Comparison of ENCODE assay signal across 15 cellular contexts in genomic region chr14:58108717-58109116, GRCh38. TPM values are rescaled to one million over a fixed set of nuclear protein-coding genes. Genes with fewer than 3 reads are reported as not detected.
A peak's percentile ranks its signal among the peaks of the same experiment; 100 is the strongest.
DNase-seq lines count a peak whose midpoint lies in the region; ATAC-seq, FAIRE-seq and TF ChIP-seq lines count a peak whose summit lies in the region.
"Had no signal": no experiment of that assay in that cellular context is flagged by ENCODE, and none has a peak within 500 bp of the region (broad histone marks: within the 10 kb centered on the region; RNA-seq: fewer than 3 reads in every experiment).

No MANE protein-coding gene starts in this region.

- no TSS peak for BruUV-seq in GM12878 (replicated peaks; lab: Mats Ljungman, UMichigan)

- no peak overlapping the region for H3K4me3 Mint-ChIP-seq in activated naive CD8-positive, alpha-beta T cell treated with anti-CD3 and anti-CD28 coated beads, Interleukin-2, amount 50 U/mL, for 24 hours
- no peak overlapping the region for H3K4me3 Mint-ChIP-seq in activated naive CD8-positive, alpha-beta T cell treated with anti-CD3 and anti-CD28 coated beads for 36 hours
- no peak overlapping the region for H3K4me3 Mint-ChIP-seq in immature natural killer cell
- H3K4me3 Mint-ChIP-seq: CD4-positive, CD25-positive, alpha-beta regulatory T cell; GM23338; H9 had no signal

- in situ Hi-C loops in GM12878 (cut with MboI): no loop called here

- intact Hi-C loops in GM12878 (cut with micrococcal nuclease; ENCODE audit: unreplicated experiment): loop anchor here (1.0 to 5.0 kb wide), 3 partner anchors 58 to 289 kb away; partner anchors contain the start of gene TOMM20L

- no peak overlapping the region for H3K4me2 ChIP-seq in GM12878 (ENCODE audit: control insufficient read depth, insufficient read depth)
- H3K4me2 ChIP-seq: BLaER1, GM23338 had no signal

- no peak for TF ChIP-seq EP300 in GM12878 (IDR thresholded peaks at IDR 0.05; ENCODE audit: borderline replicate concordance in 1 of 2, control insufficient read depth in 1 of 2, low read depth in 2 of 2, low read length in 2 of 2)

- peak; percentile 60 to 70 for ATAC-seq in activated CD4-positive, CD25-positive, alpha-beta regulatory T cell treated with anti-CD3 and anti-CD28 coated beads, Interleukin-2, amount 50 U/mL, for 24 hours
- ATAC-seq in activated naive CD8-positive, alpha-beta T cell treated with anti-CD3 and anti-CD28 coated beads, Interleukin-2, amount 50 U/mL, for 24 hours: peak; percentile 46
- 0 out of 3 replicates have a peak, but pooled peaks have one; percentile 18 for ATAC-seq in GM12878
- ATAC-seq: GM23338, Right ventricle myocardium inferior had no signal

- no peak overlapping the region for H3K27ac ChIP-seq in GM12878 (ENCODE audit: control insufficient read depth, insufficient read depth)
- H3K27ac ChIP-seq: BLaER1, SJCRH30 had no signal

- H3K9me3 Mint-ChIP-seq in activated naive CD8-positive, alpha-beta T cell treated with anti-CD3 and anti-CD28 coated beads, Interleukin-2, amount 50 U/mL, for 24 hours: no peaks in the 10 kb centered on the region
- no peaks in the 10 kb centered on the region for H3K9me3 Mint-ChIP-seq in activated naive CD8-positive, alpha-beta T cell treated with anti-CD3 and anti-CD28 coated beads for 36 hours
- no peaks in the 10 kb centered on the region for H3K9me3 Mint-ChIP-seq in immature natural killer cell
- H3K9me3 Mint-ChIP-seq: CD4-positive, CD25-positive, alpha-beta regulatory T cell; GM23338; H9 had no signal

- no peak for DNase-seq in activated CD4-positive, CD25-positive, alpha-beta regulatory T cell (lab: John Stamatoyannopoulos, UW)
- no peak for DNase-seq in activated naive CD8-positive, alpha-beta T cell treated with anti-CD3 and anti-CD28 coated beads, Interleukin-2, amount 50 U/mL, for 24 hours
- DNase-seq in activated naive CD8-positive, alpha-beta T cell treated with anti-CD3 and anti-CD28 coated beads for 36 hours: no peak
- no peak for DNase-seq in GM12878 (ENCODE audit: low read depth, low spot score)
- no peak for DNase-seq in NCI-H526 treated with DMSO at 0.1 percent for 48 hours (lab: John Stamatoyannopoulos, UW)
- no peak for DNase-seq in immature natural killer cell
- DNase-seq: DMS153, H9 had no signal

- TF ChIP-seq RAD21 in GM12878 (IDR thresholded peaks at IDR 0.05; ENCODE audit: insufficient read depth, low read depth, low read length): no peak

- no peaks in the 10 kb centered on the region for H4K20me1 ChIP-seq in GM12878 (ENCODE audit: control insufficient read depth, insufficient read depth)
- H4K20me1 ChIP-seq: BLaER1 had no signal

- no peaks in the 10 kb centered on the region; a peak in 1 of 4 replicates for H3K27me3 ChIP-seq in GM12878 (replicated peaks in 1 of 2; ENCODE audit: control insufficient read depth in 2 of 2, insufficient read depth in 2 of 2, low read length in 1 of 2)
- H3K27me3 ChIP-seq: BLaER1 had no signal

- no peaks in the 10 kb centered on the region for H3K36me3 ChIP-seq in GM12878 (ENCODE audit: control insufficient read depth in 2 of 2, insufficient read depth in 2 of 2, low read length in 1 of 2)
- H3K36me3 ChIP-seq: BLaER1, SJCRH30 had no signal

- no peaks in the 10 kb centered on the region for H3K79me2 ChIP-seq in GM12878 (ENCODE audit: control insufficient read depth, insufficient read depth, low read length)

- peaks cover 6% of the 10 kb centered on the region for H3K27me3 Mint-ChIP-seq in activated naive CD8-positive, alpha-beta T cell treated with anti-CD3 and anti-CD28 coated beads, Interleukin-2, amount 50 U/mL, for 24 hours
- peaks cover 13% of the 10 kb centered on the region for H3K27me3 Mint-ChIP-seq in activated naive CD8-positive, alpha-beta T cell treated with anti-CD3 and anti-CD28 coated beads for 36 hours
- H3K27me3 Mint-ChIP-seq in immature natural killer cell (ENCODE audit: low read depth in 3 of 3): peaks cover 0 to 23% (median 3%) of the 10 kb centered on the region in 3 donors

- H2AFZ ChIP-seq in GM12878 (ENCODE audit: control insufficient read depth, low read depth, low read length): no peak overlapping the region
- H2AFZ ChIP-seq: GM23338 had no signal

- no peak for FAIRE-seq in GM12878 (lab: Jason Lieb, UNC)

- SMC1A ChIA-PET in GM12878 (lab: Charles Lee; ENCODE audit: uncharacterized antibody, unreplicated experiment): interaction anchor here (0.7 to 2.1 kb wide), 6 partner anchors 20 to 286 kb away, joined by 3 to 9 read pairs (median 3); no protein-coding TSS in a partner anchor

- WGBS in GM12878 (ENCODE audit: insufficient coverage, insufficient replicate concordance, low lambda C conversion rate, missing lambda C conversion rate): 50% methylated on average over 1 of the region's 1 CpG

- H3K9me3 ChIP-seq in GM12878 (replicated peaks; ENCODE audit: control insufficient read depth, insufficient read depth, low read length): no peaks in the 10 kb centered on the region
- H3K9me3 ChIP-seq: BLaER1, SJCRH30 had no signal

- no peak overlapping the region for H3K9ac ChIP-seq in GM12878 (ENCODE audit: control insufficient read depth, insufficient read depth, low read length)
- H3K9ac ChIP-seq: BLaER1 had no signal

- H3K4me3 ChIP-seq in GM12878: no peak overlapping the region
- H3K4me3 ChIP-seq: BLaER1, GM23338, K562, SJCRH30 had no signal

- no peak for TF ChIP-seq CTCF in GM12878 (IDR thresholded peaks at IDR 0.05 in 2 of 3, conservative IDR thresholded peaks at IDR 0.05 in 1 of 3; ENCODE audit: control insufficient read depth in 2 of 3, extremely low read depth in 1 of 3, insufficient read depth in 1 of 3, low read depth in 3 of 3, low read length in 3 of 3)

- no peaks in the 10 kb centered on the region for H3K4me1 ChIP-seq in GM12878 (ENCODE audit: control insufficient read depth, insufficient read depth, low read length)
- H3K4me1 ChIP-seq: BLaER1 had no signal

- POLR2A ChIA-PET in GM12878 (lab: Charles Lee): no interaction called here

- CTCF ChIA-PET in GM12878 (lab: Yijun Ruan, JAX): interaction anchor here (0.6 to 5.4 kb wide), 10 partner anchors 9 to 286 kb away, joined by 3 to 19 read pairs (median 4); partner anchors contain the start of gene TOMM20L

- no peaks in the 10 kb centered on the region for H3K36me3 Mint-ChIP-seq in activated naive CD8-positive, alpha-beta T cell treated with anti-CD3 and anti-CD28 coated beads, Interleukin-2, amount 50 U/mL, for 24 hours (ENCODE audit: low read depth)
- H3K36me3 Mint-ChIP-seq in activated naive CD8-positive, alpha-beta T cell treated with anti-CD3 and anti-CD28 coated beads for 36 hours: no peaks in the 10 kb centered on the region
- no peaks in the 10 kb centered on the region for H3K36me3 Mint-ChIP-seq in immature natural killer cell
- H3K36me3 Mint-ChIP-seq: CD4-positive, CD25-positive, alpha-beta regulatory T cell had no signal

- RAD21 ChIA-PET in GM12878 (lab: Charles Lee; ENCODE audit: unreplicated experiment): interaction anchor here (1.8 kb wide), 1 partner anchor 287 kb away, joined by 5 read pairs; the partner anchor contains the start of gene TOMM20L

- H3K4me1 Mint-ChIP-seq in activated naive CD8-positive, alpha-beta T cell treated with anti-CD3 and anti-CD28 coated beads, Interleukin-2, amount 50 U/mL, for 24 hours: no peaks in the 10 kb centered on the region
- H3K4me1 Mint-ChIP-seq in activated naive CD8-positive, alpha-beta T cell treated with anti-CD3 and anti-CD28 coated beads for 36 hours: peaks cover 2% of the 10 kb centered on the region
- no peaks in the 10 kb centered on the region for H3K4me1 Mint-ChIP-seq in immature natural killer cell
- H3K4me1 Mint-ChIP-seq: CD4-positive, CD25-positive, alpha-beta regulatory T cell; GM23338; H9 had no signal

- no peak for TF ChIP-seq POLR2A in GM12878 (IDR thresholded peaks at IDR 0.05; ENCODE audit: low read depth, low read length)

- H3K27ac Mint-ChIP-seq in activated naive CD8-positive, alpha-beta T cell treated with anti-CD3 and anti-CD28 coated beads, Interleukin-2, amount 50 U/mL, for 24 hours: no peak overlapping the region
- no peak overlapping the region for H3K27ac Mint-ChIP-seq in activated naive CD8-positive, alpha-beta T cell treated with anti-CD3 and anti-CD28 coated beads for 36 hours
- no peak overlapping the region for H3K27ac Mint-ChIP-seq in immature natural killer cell
- H3K27ac Mint-ChIP-seq: GM23338, H9 had no signal

TF ChIP-seq in GM12878, 131 proteins besides CTCF, POLR2A, EP300 and RAD21:
- TF ChIP-seq PKNOX1 (IDR thresholded peaks at IDR 0.05): 0 out of 2 replicates have a peak, but pooled peaks have one; percentile 17
- TF ChIP-seq WRNIP1 (IDR thresholded peaks at IDR 0.05; ENCODE audit: borderline replicate concordance, low read depth, low read length): no peak

RNA-seq across cellular contexts. Expression of gene ARMH4, which starts 43.3 kb away (rescaled TPM):
- not detected for total RNA-seq in activated naive CD8-positive, alpha-beta T cell treated with anti-CD3 and anti-CD28 coated beads for 36 hours
- 0.67 TPM in 1 of 2 replicates, not detected in the other for total RNA-seq in GM12878 (2013; cell fraction: nucleolus; rRNA removed)
- not detected in 2 replicates for total RNA-seq in GM12878 (2014; rRNA removed)
- 0.41 TPM in 1 of 2 replicates, not detected in the other for total RNA-seq in GM12878 (2014; rRNA removed; fragmentation: Illumina TruSeq; extraction: Trizol)
- not detected in 2 replicates for total RNA-seq in GM12878 (2021)
- polyA plus RNA-seq in GM12878 (2011; ENCODE audit: low read depth): not detected
- 0.04 and 0.50 TPM in 2 replicates for polyA plus RNA-seq in GM12878 (2011; rRNA removed)
- 0.07 TPM in 1 of 2 replicates, not detected in the other for polyA plus RNA-seq in GM12878 (2011; cell fraction: cytosol; rRNA removed)
- polyA plus RNA-seq in GM12878 (2011; cell fraction: nucleus; rRNA removed): 0.13 and 0.26 TPM in 2 replicates
- polyA plus RNA-seq in GM12878 (2012): not detected in 2 replicates
- not detected in 2 replicates for polyA plus RNA-seq in GM12878 (2014; fragmentation: Illumina TruSeq; extraction: Trizol)
- under 1 TPM; 0.60 to 0.97 TPM for polyA plus RNA-seq in GM12878 (2014; fragmentation: Nextera tagmentation; extraction: Ambion mirVana)
- not detected in 2 replicates for polyA plus RNA-seq in GM12878 (2014; rRNA removed)
- not detected for polyA plus RNA-seq in GM12878 (2016; fragmentation: Nextera tagmentation; extraction: Ambion mirVana)
- polyA minus RNA-seq in GM12878 (2011; rRNA and poly(A)+ RNA removed): 0.88 and 1.6 TPM in 2 replicates
- not detected in 2 replicates for polyA minus RNA-seq in GM12878 (2011; cell fraction: cytosol; rRNA and poly(A)+ RNA removed)
- polyA minus RNA-seq in GM12878 (2011; cell fraction: nucleus; rRNA and poly(A)+ RNA removed): 33.4 and 68.0 TPM in 2 replicates
- 1 to 10 TPM in 1 of 3 donors, not detected in 2; 1.8 TPM for polyA plus RNA-seq in immature natural killer cell
